In genomic region chr6:12958052-12958706, GRCh38 we compare ENCODE assay signal across 8 cellular contexts.
A peak's percentile ranks its signal among the peaks of the same experiment; 100 is the strongest.
DNase-seq lines count a peak whose midpoint lies in the region; ATAC-seq and TF ChIP-seq lines count a peak whose summit lies in the region.

No MANE protein-coding gene starts in this region.

- no peak overlapping the region for H3K4me3 ChIP-seq in DND-41 (ENCODE audit: low read depth in 1 of 2, low read length in 2 of 2)
- peak overlapping the region; percentile 62 to 74; a peak in 3 of 4 replicates for H3K4me3 ChIP-seq in SK-N-SH (ENCODE audit: low read depth in 2 of 2, low read length in 1 of 2)
- H3K4me3 ChIP-seq in heart left ventricle = peak overlapping the region; percentile 40 to 79 (median 66)
- H3K4me3 ChIP-seq in Karpas-422 (ENCODE audit: low read length) = no peak overlapping the region

- H4K20me1 ChIP-seq in DND-41 (ENCODE audit: insufficient read depth, low read length) (no peaks in the 10 kb centered on the region), SK-N-SH (ENCODE audit: insufficient read depth) (no peaks in the 10 kb centered on the region), Karpas-422 (ENCODE audit: insufficient read depth, low read depth, low read length) (no peaks in the 10 kb centered on the region)

- H3K9me2 ChIP-seq in SK-N-SH (no peaks in the 10 kb centered on the region), Karpas-422 (replicated peaks; ENCODE audit: insufficient read depth, low read length) (no peaks in the 10 kb centered on the region)

- TF ChIP-seq CTCF in DND-41 (IDR thresholded peaks at IDR 0.05; ENCODE audit: borderline replicate concordance, extremely low read depth, low read length, poor library complexity, severe bottlenecking) (no peak), SK-N-SH (IDR thresholded peaks at IDR 0.05) (no peak), heart left ventricle (IDR thresholded peaks at IDR 0.05) (no peak)

- POLR2A ChIA-PET in SK-N-SH (lab: Yijun Ruan, JAX) = no interaction called here

- no peak for TF ChIP-seq POLR2A in heart left ventricle (IDR thresholded peaks at IDR 0.05)

- H2AFZ ChIP-seq in DND-41 (ENCODE audit: low read depth, low read length) (no peak overlapping the region), SK-N-SH (ENCODE audit: low read depth) (no peak overlapping the region), Karpas-422 (ENCODE audit: low read length) (no peak overlapping the region)

- no peak for TF ChIP-seq RAD21 in SK-N-SH (IDR thresholded peaks at IDR 0.05; ENCODE audit: low read length)

- H3K4me2 ChIP-seq in DND-41 (ENCODE audit: insufficient read depth, low read length) = peak overlapping the region; percentile 69; the same call in 1 of the 2 replicates
- peak overlapping the region; percentile 87 for H3K4me2 ChIP-seq in SK-N-SH
- H3K4me2 ChIP-seq in Karpas-422 (ENCODE audit: low read depth, low read length, poor library complexity, severe bottlenecking) = no peak overlapping the region

- H3K4me1 ChIP-seq in DND-41 (ENCODE audit: insufficient read depth, low read length) (peaks cover 17% of the 10 kb centered on the region), SK-N-SH (ENCODE audit: control insufficient read depth in 1 of 2, insufficient read depth in 2 of 2, low read depth in 1 of 2, low read length in 1 of 2) (peaks cover 0 to 6% of the 10 kb centered on the region in 2 experiments; a peak in 1 of 4 replicates), heart left ventricle (peaks cover 0 to 45% (median 18%) of the 10 kb centered on the region in 12 donors), Karpas-422 (ENCODE audit: low read length) (no peaks in the 10 kb centered on the region)

- H3F3A ChIP-seq in SK-N-SH (replicated peaks; ENCODE audit: insufficient read depth) = no peaks in the 10 kb centered on the region

- no peak for DNase-seq in DND-41
- DNase-seq in SK-N-SH = no peak
- no peak for DNase-seq in heart left ventricle
- DNase-seq in putamen (ENCODE audit: low spot score) = peak; percentile 33
- DNase-seq in DMS114 treated with DMSO at 0.1 percent for 48 hours (lab: John Stamatoyannopoulos, UW; ENCODE audit: unreplicated experiment) = no peak
- no peak for DNase-seq in Karpas-422
- no peak for DNase-seq in mucosa of gallbladder (ENCODE audit: low spot score)

- CTCF ChIA-PET in SK-N-SH (lab: Yijun Ruan, JAX) = interaction anchor here (0.6 to 1.7 kb wide), 4 partner anchors 9 to 373 kb away, joined by 3 to 6 read pairs (median 3); no protein-coding TSS in a partner anchor

- H3K27me3 ChIP-seq in DND-41 (ENCODE audit: insufficient read depth, low read length, poor library complexity) (peaks cover 39% of the 10 kb centered on the region), SK-N-SH (ENCODE audit: insufficient read depth) (no peaks in the 10 kb centered on the region), heart left ventricle (no peaks in the 10 kb centered on the region), Karpas-422 (ENCODE audit: low read length) (no peaks in the 10 kb centered on the region)

- intact Hi-C loops in heart left ventricle (cut with DNase I) = loop anchor here in 6 of 10 donors (5.0 kb wide), 4 partner anchors 54 to 374 kb away; partner anchors contain the start of gene TBC1D7 (in 2 of the 6)

- no peaks in the 10 kb centered on the region for H3K36me3 ChIP-seq in DND-41 (ENCODE audit: insufficient read depth, low read length)
- H3K36me3 ChIP-seq in SK-N-SH (replicated peaks in 1 of 2; ENCODE audit: control insufficient read depth in 1 of 2, insufficient read depth in 2 of 2, low read length in 1 of 2) = no peaks in the 10 kb centered on the region
- no peaks in the 10 kb centered on the region for H3K36me3 ChIP-seq in heart left ventricle
- no peaks in the 10 kb centered on the region for H3K36me3 ChIP-seq in Karpas-422 (ENCODE audit: insufficient read depth, low read length)

- no peak for TF ChIP-seq EP300 in SK-N-SH (IDR thresholded peaks at IDR 0.05; ENCODE audit: borderline replicate concordance in 1 of 2, low read depth in 1 of 2, low read length in 1 of 2)

- no peak overlapping the region for H3K27ac ChIP-seq in DND-41 (ENCODE audit: low read length)
- peak overlapping the region in 1 of 2 experiments; percentile 47; a peak in 2 of 4 replicates for H3K27ac ChIP-seq in SK-N-SH (ENCODE audit: low read depth in 2 of 2, low read length in 1 of 2)
- peak overlapping the region in 11 of 12 donors; percentile 57 to 91 (median 78) for H3K27ac ChIP-seq in heart left ventricle
- H3K27ac ChIP-seq in Karpas-422 (ENCODE audit: low read length) = no peak overlapping the region

- 76% methylated on average over 9 of the region's 9 CpGs for WGBS in SK-N-SH (ENCODE audit: low lambda C conversion rate)
- WGBS in heart left ventricle, 4 donors = 3 to 5% (median 4%) methylated on average over 9 of the region's 9 CpGs

- ATAC-seq in DND-41 (ENCODE audit: insufficient read depth, low read depth) (no peak; the same call in 2 of the 3 replicates), heart left ventricle (peak in 2 of 4 donors; percentile 12 to 35), HG02678 (IDR thresholded peaks at IDR 0.05; ENCODE audit: unreplicated experiment) (no peak)

- H3K79me2 ChIP-seq in DND-41 (ENCODE audit: insufficient read depth, low read length) = no peaks in the 10 kb centered on the region
- no peaks in the 10 kb centered on the region for H3K79me2 ChIP-seq in SK-N-SH (ENCODE audit: insufficient read depth)
- no peaks in the 10 kb centered on the region for H3K79me2 ChIP-seq in Karpas-422 (ENCODE audit: low read length)

- no peak overlapping the region for H3K9ac ChIP-seq in DND-41 (ENCODE audit: low read depth, low read length)
- no peak overlapping the region for H3K9ac ChIP-seq in SK-N-SH
- H3K9ac ChIP-seq in Karpas-422 (ENCODE audit: low read length) = no peak overlapping the region

- H3K9me3 ChIP-seq in DND-41 (ENCODE audit: insufficient read depth, low read length, severe bottlenecking) = no peaks in the 10 kb centered on the region
- no peaks in the 10 kb centered on the region for H3K9me3 ChIP-seq in SK-N-SH
- H3K9me3 ChIP-seq in heart left ventricle = no peaks in the 10 kb centered on the region
- no peaks in the 10 kb centered on the region for H3K9me3 ChIP-seq in Karpas-422 (ENCODE audit: low read length)

TF ChIP-seq in SK-N-SH, 30 proteins besides CTCF, POLR2A, EP300 and RAD21:
- TF ChIP-seq REST (IDR thresholded peaks at IDR 0.05; ENCODE audit: low read depth, low read length) (no peak), FOXJ3 (CRISPR knock-in tag; IDR thresholded peaks at IDR 0.05) (no peak), FOSL2 (IDR thresholded peaks at IDR 0.05; ENCODE audit: borderline replicate concordance, low read depth) (no peak), JUND (IDR thresholded peaks at IDR 0.05) (no peak), PBX3 (IDR thresholded peaks at IDR 0.05) (no peak), POLR2AphosphoS5 (IDR thresholded peaks at IDR 0.05; ENCODE audit: low read depth, low read length) (no peak), NRF1 (IDR thresholded peaks at IDR 0.05; ENCODE audit: low read depth, low read length) (no peak), SIN3A (IDR thresholded peaks at IDR 0.05; ENCODE audit: borderline replicate concordance, low read depth, low read length) (no peak), GABPA (IDR thresholded peaks at IDR 0.05; ENCODE audit: low read depth) (no peak), RCOR1 (IDR thresholded peaks at IDR 0.05; ENCODE audit: low read length) (no peak), MEF2A (IDR thresholded peaks at IDR 0.05; ENCODE audit: borderline replicate concordance, low read depth) (no peak), RXRA (IDR thresholded peaks at IDR 0.05; ENCODE audit: borderline replicate concordance, low read depth) (no peak), GATA2 (CRISPR knock-in tag; IDR thresholded peaks at IDR 0.05) (no peak)

Comparison
In these comparisons a context has a peak if more than half of its experiments do, and no peak if none do; other contexts are left out.
1. H3K27ac ChIP-seq: peak in heart left ventricle (11 of 12); none in DND-41 (single experiment) and Karpas-422 (single experiment).
2. H3K4me3 ChIP-seq: peak in SK-N-SH (2 of 2) and heart left ventricle (12 of 12); none in DND-41 (0 of 2) and Karpas-422 (single experiment).